ENCODE assay signal across 16 cellular contexts in the genomic region with DNA sequence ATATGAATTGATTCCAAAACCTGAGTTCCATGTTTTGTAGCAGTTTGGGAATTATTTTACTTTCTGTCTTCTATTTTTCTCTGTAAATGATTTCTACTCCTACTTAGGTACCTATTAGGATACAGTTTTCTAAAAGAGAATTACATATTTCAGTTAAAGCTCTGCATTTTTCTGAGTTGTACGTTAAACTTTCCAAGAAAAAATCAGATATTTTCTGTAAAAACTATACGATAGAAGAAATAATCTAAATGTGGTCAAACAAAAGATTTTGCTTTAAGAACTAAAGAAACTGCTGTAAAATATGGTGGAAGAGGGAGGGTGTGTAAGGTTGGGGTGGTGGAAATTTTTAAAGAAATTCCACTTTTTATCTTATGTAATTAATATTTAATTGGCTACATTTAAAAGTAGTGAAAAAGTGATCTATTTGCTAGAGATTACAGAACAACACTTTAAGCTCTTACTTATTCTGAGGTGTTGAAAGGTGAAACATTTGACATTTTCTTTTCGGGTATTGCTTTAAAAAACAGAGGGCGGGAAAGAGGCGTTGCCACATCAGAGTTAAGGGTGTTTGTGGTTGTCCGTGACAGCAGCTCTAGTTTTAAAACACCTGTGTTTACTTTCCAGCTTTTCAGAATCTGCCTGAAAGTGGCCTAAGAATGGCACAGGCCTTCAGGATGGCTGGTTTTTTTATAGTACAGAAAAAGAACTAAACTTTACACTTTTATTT.
A peak's percentile ranks its signal among the peaks of the same experiment; 100 is the strongest.
DNase-seq lines count a peak whose midpoint lies in the region; ATAC-seq and TF ChIP-seq lines count a peak whose summit lies in the region.
"Had no signal": no experiment of that assay in that cellular context is flagged by ENCODE, and none has a peak within 500 bp of the region (broad histone marks: within the 10 kb centered on the region; RNA-seq: fewer than 3 reads in every experiment).

No MANE protein-coding gene starts in this region.

- peak; percentile 51 to 71 for DNase-seq in Caco-2
- DNase-seq in NCI-H1417 treated with DMSO at 0.1 percent for 48 hours (lab: John Stamatoyannopoulos, UW) = peak; percentile 90
- DNase-seq in NCI-H510A treated with DMSO at 0.1 percent for 48 hours (lab: John Stamatoyannopoulos, UW) = peak; percentile 76
- peak; percentile 4 for DNase-seq in iPS-NIHi11 (ENCODE audit: low spot score)
- DNase-seq in PC-3 = no peak
- DNase-seq in GM19238 (ENCODE audit: insufficient read length, low spot score) = no peak
- no peak for DNase-seq in medulla oblongata (ENCODE audit: extremely low spot score)
- no peak for DNase-seq in activated CD4-positive, alpha-beta T cell treated with anti-CD3 and anti-CD28 coated beads for 1 hour
- DNase-seq: activated naive CD4-positive, alpha-beta T cell treated with anti-CD3 and anti-CD28 coated beads, Interleukin-2, amount 10 ng/mL, durations not matched to agents 7 days and 5 days; brain microvascular endothelial cell; HFFc6; NCI-H524; stimulated activated CD4-positive, alpha-beta T cell treated with anti-CD3 and anti-CD28 coated beads, Interleukin-4, amount 100 ng/mL, for 1 hour had no signal

- H3K27ac ChIP-seq in PC-3 (ENCODE audit: low read length) = no peak overlapping the region
- H3K27ac ChIP-seq: brain microvascular endothelial cell, right atrium auricular region had no signal

- H3K9ac ChIP-seq in PC-3 (ENCODE audit: low read length) = no peak overlapping the region

- H3K27me3 ChIP-seq in Caco-2 (replicated peaks; ENCODE audit: control insufficient read depth, insufficient read depth, low read length) (no peaks in the 10 kb centered on the region), PC-3 (ENCODE audit: low read length) (no peaks in the 10 kb centered on the region)
- H3K27me3 ChIP-seq: brain microvascular endothelial cell, right atrium auricular region had no signal

- H3K4me3 ChIP-seq in Caco-2 (ENCODE audit: low read depth, low read length) (peak overlapping the region; percentile 8; the same call in 1 of the 2 replicates), PC-3 (ENCODE audit: low read length) (no peak overlapping the region)
- H3K4me3 ChIP-seq: right atrium auricular region had no signal

- peaks cover 21% of the 10 kb centered on the region for H3K9me3 Mint-ChIP-seq in Caco-2 (ENCODE audit: unreplicated experiment)
- H3K9me3 Mint-ChIP-seq: HFFc6 had no signal

- no peaks in the 10 kb centered on the region; the same call in 1 of the 2 replicates for H3K36me3 ChIP-seq in Caco-2 (ENCODE audit: control insufficient read depth, insufficient read depth, low read length)
- no peaks in the 10 kb centered on the region for H3K36me3 ChIP-seq in PC-3 (ENCODE audit: low read depth, low read length)
- H3K36me3 ChIP-seq: brain microvascular endothelial cell, right atrium auricular region had no signal

- BruUV-seq in Caco-2 (replicated peaks; lab: Mats Ljungman, UMichigan) (no TSS peak), PC-3 (replicated peaks; lab: Mats Ljungman, UMichigan) (no TSS peak)

- H3K9me3 ChIP-seq in Caco-2 (0 out of 2 replicates have a peak, but pooled peaks cover under 1% of the 10 kb centered on the region), PC-3 (ENCODE audit: low read length) (no peaks in the 10 kb centered on the region)
- H3K9me3 ChIP-seq: right atrium auricular region had no signal

- no peak overlapping the region for H3K4me2 ChIP-seq in PC-3 (ENCODE audit: low read length)

- H3F3A ChIP-seq in PC-3 (ENCODE audit: low read length, unreplicated experiment) = no peaks in the 10 kb centered on the region

- ATAC-seq in PC-3 = no peak
- ATAC-seq: activated CD4-positive, CD25-positive, alpha-beta regulatory T cell treated with anti-CD3 and anti-CD28 coated beads, Interleukin-2, amount 50 U/mL, for 24 hours had no signal

- peaks cover 12% of the 10 kb centered on the region for H3K4me1 Mint-ChIP-seq in Caco-2 (ENCODE audit: low read depth, unreplicated experiment)
- H3K4me1 Mint-ChIP-seq: activated naive CD4-positive, alpha-beta T cell treated with anti-CD3 and anti-CD28 coated beads, Interleukin-2, amount 10 ng/mL, durations not matched to agents 7 days and 5 days; neural crest cell had no signal

- no peaks in the 10 kb centered on the region for H3K27me3 Mint-ChIP-seq in Caco-2 (ENCODE audit: insufficient read depth, unreplicated experiment)
- H3K27me3 Mint-ChIP-seq: activated naive CD4-positive, alpha-beta T cell treated with anti-CD3 and anti-CD28 coated beads, Interleukin-2, amount 10 ng/mL, durations not matched to agents 7 days and 5 days had no signal

- TF ChIP-seq CTCF in Caco-2 (IDR thresholded peaks at IDR 0.05; ENCODE audit: insufficient read depth in 1 of 2, low read depth in 1 of 2, low read length in 1 of 2, severe bottlenecking in 1 of 2, unreplicated experiment in 1 of 2) = no peak
- TF ChIP-seq CTCF in PC-3 (conservative IDR thresholded peaks at IDR 0.05; ENCODE audit: low read depth, low read length) = no peak

- CTCF ChIA-PET in Caco-2 (lab: Charles Lee) = no interaction called here
- CTCF ChIA-PET in PC-3 (lab: Charles Lee) = no interaction called here

- peaks cover 7% of the 10 kb centered on the region for H3K36me3 Mint-ChIP-seq in Caco-2 (ENCODE audit: insufficient read depth, unreplicated experiment)
- H3K36me3 Mint-ChIP-seq: activated naive CD4-positive, alpha-beta T cell treated with anti-CD3 and anti-CD28 coated beads, Interleukin-2, amount 10 ng/mL, durations not matched to agents 7 days and 5 days had no signal

- H3K4me1 ChIP-seq in Caco-2 (peaks cover 31% of the 10 kb centered on the region), PC-3 (ENCODE audit: insufficient read depth, low read length) (no peaks in the 10 kb centered on the region)
- H3K4me1 ChIP-seq: right atrium auricular region had no signal

- POLR2A ChIA-PET in Caco-2 (lab: Charles Lee) (no interaction called here), PC-3 (lab: Charles Lee; ENCODE audit: unreplicated experiment) (no interaction called here)

- H2AFZ ChIP-seq in PC-3 (ENCODE audit: low read length) = no peak overlapping the region

- H3K4me3 Mint-ChIP-seq in Caco-2 (ENCODE audit: unreplicated experiment) = peak overlapping the region; percentile 70
- H3K4me3 Mint-ChIP-seq: activated naive CD4-positive, alpha-beta T cell treated with anti-CD3 and anti-CD28 coated beads, Interleukin-2, amount 10 ng/mL, durations not matched to agents 7 days and 5 days; HFFc6; neural crest cell had no signal

- H3K27ac Mint-ChIP-seq in Caco-2 (ENCODE audit: unreplicated experiment) = peak overlapping the region; percentile 91
- H3K27ac Mint-ChIP-seq: activated naive CD4-positive, alpha-beta T cell treated with anti-CD3 and anti-CD28 coated beads, Interleukin-2, amount 10 ng/mL, durations not matched to agents 7 days and 5 days; HFFc6 had no signal

- no peaks in the 10 kb centered on the region for H3K79me2 ChIP-seq in PC-3 (ENCODE audit: low read length)

- H4K20me1 ChIP-seq in PC-3 (ENCODE audit: low read length) = no peaks in the 10 kb centered on the region

- no peaks in the 10 kb centered on the region for H3K9me2 ChIP-seq in PC-3 (replicated peaks; ENCODE audit: low read length)

- intact Hi-C loops in Caco-2 (cut with micrococcal nuclease; ENCODE audit: unreplicated experiment) (loop anchor here (2.0 kb wide), 1 partner anchor 14 kb away; no protein-coding TSS in a partner anchor), PC-3 (cut with micrococcal nuclease) (no loop called here)

Comparison
In these comparisons a context has a peak if more than half of its experiments do, and no peak if none do; other contexts are left out.
1. DNase-seq: peak in Caco-2 (2 of 2), NCI-H1417 treated with DMSO at 0.1 percent for 48 hours (single experiment), NCI-H510A treated with DMSO at 0.1 percent for 48 hours (single experiment) and iPS-NIHi11 (single experiment); none in PC-3 (single experiment), GM19238 (single experiment), medulla oblongata (single experiment) and activated CD4-positive, alpha-beta T cell treated with anti-CD3 and anti-CD28 coated beads for 1 hour (single experiment).